In the genomic region with DNA sequence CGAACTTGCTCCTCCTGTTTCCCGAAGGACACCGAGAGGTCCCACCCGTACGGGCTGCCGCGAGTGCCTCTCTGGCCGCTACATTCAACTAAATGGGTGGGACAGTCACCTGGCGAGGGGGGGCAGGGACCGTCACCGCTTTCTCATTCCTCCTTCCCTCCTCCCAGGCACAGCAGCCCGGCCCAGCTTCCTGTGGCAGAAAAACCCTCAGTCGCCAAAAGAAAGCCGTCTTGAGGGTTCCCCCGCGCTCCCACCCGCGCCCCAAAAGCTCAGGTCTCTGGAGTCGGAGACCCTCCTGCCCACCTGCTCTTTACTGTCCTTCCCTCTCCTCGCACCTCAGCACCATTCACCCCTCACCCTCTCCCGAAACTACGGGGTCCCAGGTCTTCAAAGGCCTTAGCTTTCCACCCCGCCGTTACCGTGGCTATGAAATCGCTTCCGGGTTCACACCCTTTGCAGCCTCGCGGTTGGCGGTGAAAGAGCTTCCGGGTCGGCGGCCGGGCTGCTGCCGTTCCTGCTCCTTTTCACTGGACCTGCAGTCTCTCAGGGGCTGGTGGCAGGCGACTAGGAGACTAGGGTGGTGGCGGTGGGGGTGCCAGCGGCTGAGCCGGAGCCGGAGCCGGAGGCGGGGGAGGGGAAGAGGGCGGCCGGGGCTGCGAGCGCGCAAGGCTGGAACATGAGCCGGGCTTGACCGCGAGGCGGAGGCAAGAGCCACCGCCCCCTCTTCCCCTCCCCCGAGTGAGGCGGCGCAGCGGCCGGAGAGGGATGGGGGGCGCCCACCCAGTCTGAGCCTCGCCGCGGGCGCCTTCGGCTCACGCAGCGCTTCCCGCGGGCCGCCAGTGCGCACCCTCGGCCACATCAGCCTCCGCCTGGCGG, we compare ENCODE assay signal across 8 cellular contexts.
DNase-seq lines count a peak whose midpoint lies in the region; ATAC-seq lines count a peak whose summit lies in the region.

A gene with protein sequence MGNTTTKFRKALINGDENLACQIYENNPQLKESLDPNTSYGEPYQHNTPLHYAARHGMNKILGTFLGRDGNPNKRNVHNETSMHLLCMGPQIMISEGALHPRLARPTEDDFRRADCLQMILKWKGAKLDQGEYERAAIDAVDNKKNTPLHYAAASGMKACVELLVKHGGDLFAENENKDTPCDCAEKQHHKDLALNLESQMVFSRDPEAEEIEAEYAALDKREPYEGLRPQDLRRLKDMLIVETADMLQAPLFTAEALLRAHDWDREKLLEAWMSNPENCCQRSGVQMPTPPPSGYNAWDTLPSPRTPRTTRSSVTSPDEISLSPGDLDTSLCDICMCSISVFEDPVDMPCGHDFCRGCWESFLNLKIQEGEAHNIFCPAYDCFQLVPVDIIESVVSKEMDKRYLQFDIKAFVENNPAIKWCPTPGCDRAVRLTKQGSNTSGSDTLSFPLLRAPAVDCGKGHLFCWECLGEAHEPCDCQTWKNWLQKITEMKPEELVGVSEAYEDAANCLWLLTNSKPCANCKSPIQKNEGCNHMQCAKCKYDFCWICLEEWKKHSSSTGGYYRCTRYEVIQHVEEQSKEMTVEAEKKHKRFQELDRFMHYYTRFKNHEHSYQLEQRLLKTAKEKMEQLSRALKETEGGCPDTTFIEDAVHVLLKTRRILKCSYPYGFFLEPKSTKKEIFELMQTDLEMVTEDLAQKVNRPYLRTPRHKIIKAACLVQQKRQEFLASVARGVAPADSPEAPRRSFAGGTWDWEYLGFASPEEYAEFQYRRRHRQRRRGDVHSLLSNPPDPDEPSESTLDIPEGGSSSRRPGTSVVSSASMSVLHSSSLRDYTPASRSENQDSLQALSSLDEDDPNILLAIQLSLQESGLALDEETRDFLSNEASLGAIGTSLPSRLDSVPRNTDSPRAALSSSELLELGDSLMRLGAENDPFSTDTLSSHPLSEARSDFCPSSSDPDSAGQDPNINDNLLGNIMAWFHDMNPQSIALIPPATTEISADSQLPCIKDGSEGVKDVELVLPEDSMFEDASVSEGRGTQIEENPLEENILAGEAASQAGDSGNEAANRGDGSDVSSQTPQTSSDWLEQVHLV (plus strand): TSS at position 488 of the 876 bp plus-strand sequence. CDS start 49,005 bp downstream, outside the sequence.
A gene (minus strand): TSS at position 428 of the 876 bp plus-strand sequence. CDS start 3,779 bp downstream, outside the sequence.

- ATAC-seq in GM19467 (IDR thresholded peaks at IDR 0.05; ENCODE audit: unreplicated experiment): peak; percentile 72

- peak; percentile 68 for DNase-seq in CMK (ENCODE audit: low read depth)
- DNase-seq in HS-27A (ENCODE audit: low read depth): peak; percentile 53
- DNase-seq in NK-92 (lab: John Stamatoyannopoulos, UW; ENCODE audit: unreplicated experiment): peak; percentile 11
- peak; percentile 94 for DNase-seq in activated CD8-positive, alpha-beta memory T cell treated with anti-CD3 and anti-CD28 coated beads for 24 hours
- peak; percentile 74 for DNase-seq in effector CD8-positive, alpha-beta T cell (lab: John Stamatoyannopoulos, UW)
- peak; percentile 91 for DNase-seq in medulla oblongata (ENCODE audit: extremely low spot score)
- DNase-seq in stimulated activated CD8-positive, alpha-beta memory T cell treated with anti-CD3 and anti-CD28 coated beads, Interleukin-12 subunit alpha, Interleukin-12 subunit beta, amount 100 ng/mL, for 4 hours (ENCODE audit: low read depth): peak; percentile 76

Comparison
In these comparisons a context has a peak if more than half of its experiments do, and no peak if none do; other contexts are left out.
1. Peak in every context shown above with its lines: DNase-seq and ATAC-seq.
2. DNase-seq: peak in every context shown above with its lines; median percentile 94 in activated CD8-positive, alpha-beta memory T cell treated with anti-CD3 and anti-CD28 coated beads for 24 hours; 91 in medulla oblongata; 76 in stimulated activated CD8-positive, alpha-beta memory T cell treated with anti-CD3 and anti-CD28 coated beads, Interleukin-12 subunit alpha, Interleukin-12 subunit beta, amount 100 ng/mL, for 4 hours; 74 in effector CD8-positive, alpha-beta T cell; 68 in CMK; 53 in HS-27A; 11 in NK-92.